In genomic region chr1:224157316-224157715, GRCh38 we compare ENCODE assay signal across 25 cellular contexts.
"Had no signal": no experiment of that assay in that cellular context is flagged by ENCODE, and none has a peak within 500 bp of the region (broad histone marks: within the 10 kb centered on the region; RNA-seq: fewer than 3 reads in every experiment).

No MANE protein-coding gene starts in this region.

- H3K4me1 Mint-ChIP-seq: neural crest cell; stimulated activated memory B cell treated with anti-CD40 and anti-IgM and Interleukin-4, amounts not matched to agents 10 μg/mL and 1 μg/mL and 100 μg/mL, for 72 hours; stimulated activated naive CD8-positive, alpha-beta T cell treated with anti-CD3 and anti-CD28 coated beads, Interleukin-15, amount 100 ng/mL, for 72 hours had no signal

- H3K4me3 ChIP-seq: hepatocyte, left ventricle myocardium inferior, lung, mucosa of descending colon, right atrium auricular region, skin epidermis, tibial nerve, uterus had no signal

- H3K27ac Mint-ChIP-seq: naive thymus-derived CD4-positive, alpha-beta T cell; natural killer cell treated with Interleukin-12 subunit alpha and Interleukin-12 subunit beta and Interleukin-15 and Interleukin-18, amount 100 ng/mL, for 72 hours; stimulated activated memory B cell treated with anti-CD40 and anti-IgM and Interleukin-4, amounts not matched to agents 10 μg/mL and 1 μg/mL and 100 μg/mL, for 72 hours; stimulated activated naive CD8-positive, alpha-beta T cell treated with anti-CD3 and anti-CD28 coated beads, Interleukin-15, amount 100 ng/mL, for 72 hours; type B pancreatic cell had no signal

- H3K4me1 ChIP-seq: left ventricle myocardium inferior, parathyroid adenoma, right atrium auricular region, tibial nerve, uterus had no signal

- H3K36me3 ChIP-seq: uterus had no signal

- H3K9ac ChIP-seq: parathyroid adenoma had no signal

- ATAC-seq: mucosa of descending colon; naive thymus-derived CD4-positive, alpha-beta T cell; natural killer cell treated with Interleukin-12 subunit alpha and Interleukin-12 subunit beta and Interleukin-15 and Interleukin-18, amount 100 ng/mL, for 72 hours; sciatic nerve; stimulated activated memory B cell treated with anti-CD40 and anti-IgM and Interleukin-4, amounts not matched to agents 10 μg/mL and 1 μg/mL and 100 μg/mL, for 72 hours; stimulated activated naive CD8-positive, alpha-beta T cell treated with anti-CD3 and anti-CD28 coated beads, Interleukin-15, amount 100 ng/mL, for 72 hours had no signal

- H3K27ac ChIP-seq: hepatocyte, left ventricle myocardium inferior, parathyroid adenoma, right atrium auricular region, skin epidermis, tibial nerve, uterus had no signal

- H3K79me2 ChIP-seq: parathyroid adenoma had no signal

- H3K9me3 ChIP-seq: left ventricle myocardium inferior, mucosa of descending colon, right atrium auricular region, tibial nerve, uterus had no signal

- H3K4me2 ChIP-seq: hepatocyte had no signal

- H3K27me3 ChIP-seq: hepatocyte, right atrium auricular region, tibial nerve, uterus had no signal

- H3K4me3 Mint-ChIP-seq: naive thymus-derived CD4-positive, alpha-beta T cell; natural killer cell treated with Interleukin-12 subunit alpha and Interleukin-12 subunit beta and Interleukin-15 and Interleukin-18, amount 100 ng/mL, for 72 hours; neural crest cell; stimulated activated memory B cell treated with anti-CD40 and anti-IgM and Interleukin-4, amounts not matched to agents 10 μg/mL and 1 μg/mL and 100 μg/mL, for 72 hours; stimulated activated naive CD8-positive, alpha-beta T cell treated with anti-CD3 and anti-CD28 coated beads, Interleukin-15, amount 100 ng/mL, for 72 hours; type B pancreatic cell had no signal

- H3K27me3 Mint-ChIP-seq: naive thymus-derived CD4-positive, alpha-beta T cell; natural killer cell treated with Interleukin-12 subunit alpha and Interleukin-12 subunit beta and Interleukin-15 and Interleukin-18, amount 100 ng/mL, for 72 hours; stimulated activated memory B cell treated with anti-CD40 and anti-IgM and Interleukin-4, amounts not matched to agents 10 μg/mL and 1 μg/mL and 100 μg/mL, for 72 hours; stimulated activated naive CD8-positive, alpha-beta T cell treated with anti-CD3 and anti-CD28 coated beads, Interleukin-15, amount 100 ng/mL, for 72 hours; type B pancreatic cell had no signal

- H3K9me3 Mint-ChIP-seq: natural killer cell treated with Interleukin-12 subunit alpha and Interleukin-12 subunit beta and Interleukin-15 and Interleukin-18, amount 100 ng/mL, for 72 hours; neural crest cell; stimulated activated memory B cell treated with anti-CD40 and anti-IgM and Interleukin-4, amounts not matched to agents 10 μg/mL and 1 μg/mL and 100 μg/mL, for 72 hours; stimulated activated naive CD8-positive, alpha-beta T cell treated with anti-CD3 and anti-CD28 coated beads, Interleukin-15, amount 100 ng/mL, for 72 hours; type B pancreatic cell had no signal

- H2AFZ ChIP-seq: hepatocyte, parathyroid adenoma had no signal

- DNase-seq: islet precursor cell; left ventricle myocardium inferior; midbrain; mucosa of descending colon; naive thymus-derived CD4-positive, alpha-beta T cell; nucleus accumbens; stimulated activated CD4-positive, alpha-beta T cell treated with anti-CD3 and anti-CD28 coated beads, Interleukin-12 subunit alpha, Interleukin-12 subunit beta, amount 100 ng/mL, for 4 hours; stimulated activated CD4-positive, alpha-beta T cell treated with anti-CD3 and anti-CD28 coated beads, Interleukin-15, amount 100 ng/mL, for 24 hours; stimulated activated CD4-positive, alpha-beta T cell treated with anti-CD3 and anti-CD28 coated beads, Interleukin-2, amount 100 ng/mL, for 24 hours; stimulated activated CD4-positive, alpha-beta T cell treated with anti-CD3 and anti-CD28 coated beads, Interleukin-4, amount 100 ng/mL, for 24 hours; stimulated activated naive CD4-positive, alpha-beta T cell treated with Interleukin-2 at 50 U/mL for 16 hours; stimulated activated naive CD8-positive, alpha-beta T cell treated with anti-CD3 and anti-CD28 coated beads, Interleukin-15, amount 100 ng/mL, for 72 hours; substantia nigra; uterus had no signal
